In genomic region chr4:17690898-17691297, GRCh38 we compare ENCODE assay signal across 23 cellular contexts.
DNase-seq lines count a peak whose midpoint lies in the region; ATAC-seq, FAIRE-seq and TF ChIP-seq lines count a peak whose summit lies in the region.
"Had no signal": no experiment of that assay in that cellular context is flagged by ENCODE, and none has a peak within 500 bp of the region (broad histone marks: within the 10 kb centered on the region; RNA-seq: fewer than 3 reads in every experiment).

No MANE protein-coding gene starts in this region.

- H3K36me3 ChIP-seq in mammary epithelial cell (ENCODE audit: insufficient read depth, low read length) (no peaks in the 10 kb centered on the region), PC-3 (ENCODE audit: low read depth, low read length) (no peaks in the 10 kb centered on the region), bronchial epithelial cell (ENCODE audit: control insufficient read depth, insufficient read depth, low read length) (no peaks in the 10 kb centered on the region), psoas muscle (ENCODE audit: insufficient read depth in 1 of 2, low read depth in 1 of 2) (no peaks in the 10 kb centered on the region)

- H3K4me1 ChIP-seq in mammary epithelial cell (ENCODE audit: insufficient read depth, low read length) = peaks cover 4% of the 10 kb centered on the region
- H3K4me1 ChIP-seq in PC-3 (ENCODE audit: insufficient read depth, low read length) = peaks cover 31% of the 10 kb centered on the region
- H3K4me1 ChIP-seq in psoas muscle = no peaks in the 10 kb centered on the region

- POLR2A ChIA-PET in MCF 10A (lab: Yijun Ruan, JAX) = no interaction called here
- POLR2A ChIA-PET in PC-3 (lab: Charles Lee; ENCODE audit: unreplicated experiment) = no interaction called here

- H3K9me2 ChIP-seq in PC-3 (replicated peaks; ENCODE audit: low read length) = no peaks in the 10 kb centered on the region

- TF ChIP-seq CTCF in mammary epithelial cell (conservative IDR thresholded peaks at IDR 0.05 in 1 of 2, IDR thresholded peaks at IDR 0.05 in 1 of 2; ENCODE audit: extremely low read depth in 1 of 2, insufficient read depth in 1 of 2, low read depth in 1 of 2, low read length in 2 of 2) (no peak), MCF 10A (IDR thresholded peaks at IDR 0.05; ENCODE audit: unreplicated experiment) (no peak), PC-3 (conservative IDR thresholded peaks at IDR 0.05; ENCODE audit: low read depth, low read length) (no peak), bronchial epithelial cell (IDR thresholded peaks at IDR 0.05; ENCODE audit: insufficient read depth, low read length, severe bottlenecking) (no peak), psoas muscle (IDR thresholded peaks at IDR 0.05) (no peak)

- H3K4me3 ChIP-seq in mammary epithelial cell (replicated peaks in 1 of 3; ENCODE audit: insufficient read depth in 1 of 3, low read depth in 2 of 3, low read length in 3 of 3) = no peak overlapping the region
- no peak overlapping the region for H3K4me3 ChIP-seq in PC-3 (ENCODE audit: low read length)
- no peak overlapping the region for H3K4me3 ChIP-seq in bronchial epithelial cell (ENCODE audit: low read depth, low read length)
- no peak overlapping the region for H3K4me3 ChIP-seq in psoas muscle

- WGBS in mammary epithelial cell (ENCODE audit: low coverage, missing lambda C conversion rate) = 55% methylated on average over 1 of the region's 1 CpG
- WGBS in psoas muscle, 3 donors = 91 to 100% (median 98%) methylated on average over 1 of the region's 1 CpG

- no peak overlapping the region for H3K4me3 Mint-ChIP-seq in MCF 10A (ENCODE audit: unreplicated experiment)
- H3K4me3 Mint-ChIP-seq: B cell had no signal

- dilution Hi-C loops in mammary epithelial cell (cut with HindIII; ENCODE audit: low sequenced_read_pairs) = no loop called here

- intact Hi-C loops in mammary epithelial cell (cut with micrococcal nuclease) (no loop called here), MCF 10A (cut with micrococcal nuclease) (no loop called here), PC-3 (cut with micrococcal nuclease) (no loop called here), psoas muscle (cut with DNase I) (no loop called here)

- H3K79me2 ChIP-seq in mammary epithelial cell (ENCODE audit: insufficient read depth, low read length) (no peaks in the 10 kb centered on the region), PC-3 (ENCODE audit: low read length) (no peaks in the 10 kb centered on the region)

- H3K27ac ChIP-seq in mammary epithelial cell (ENCODE audit: insufficient read depth, low read depth, low read length) = no peak overlapping the region
- peak overlapping the region; percentile 68 for H3K27ac ChIP-seq in PC-3 (ENCODE audit: low read length)
- H3K27ac ChIP-seq in psoas muscle = no peak overlapping the region

- ATAC-seq in PC-3 (peak; percentile 86), GM21360 (IDR thresholded peaks at IDR 0.05; ENCODE audit: unreplicated experiment) (no peak), psoas muscle (no peak)
- ATAC-seq: Right ventricle myocardium inferior had no signal

- H2AFZ ChIP-seq in mammary epithelial cell (ENCODE audit: low read depth, low read length) = no peak overlapping the region
- H2AFZ ChIP-seq in PC-3 (ENCODE audit: low read length) = no peak overlapping the region

- H3K9me3 ChIP-seq in mammary epithelial cell (replicated peaks; ENCODE audit: insufficient read depth, low read length) (no peaks in the 10 kb centered on the region), PC-3 (ENCODE audit: low read length) (no peaks in the 10 kb centered on the region), psoas muscle (no peaks in the 10 kb centered on the region)

- no peaks in the 10 kb centered on the region for H3F3A ChIP-seq in PC-3 (ENCODE audit: low read length, unreplicated experiment)

- no peaks in the 10 kb centered on the region for H3K9me3 Mint-ChIP-seq in MCF 10A (ENCODE audit: unreplicated experiment)

- DNase-seq in mammary epithelial cell = peak; percentile 79
- no peak for DNase-seq in MCF 10A (ENCODE audit: unreplicated experiment)
- DNase-seq in PC-3 = peak; percentile 92
- DNase-seq in bronchial epithelial cell (ENCODE audit: low read depth) = peak; percentile 33
- no peak for DNase-seq in GM19240 (ENCODE audit: insufficient read length, low spot score)
- no peak for DNase-seq in psoas muscle
- DNase-seq in frontal cortex (ENCODE audit: low spot score in 2 of 2) = no peak
- DNase-seq: 8988T, DMS153, EL, KG1, NCI-H1417, NCI-H187 treated with DMSO at 0.1 percent for 48 hours, NCI-H2227 treated with DMSO at 0.1 percent for 48 hours, NCI-H510A treated with DMSO at 0.1 percent for 48 hours, NCI-H774, SW 1271 had no signal

- peaks cover 7% of the 10 kb centered on the region for H3K4me1 Mint-ChIP-seq in MCF 10A (ENCODE audit: insufficient read depth, unreplicated experiment)
- H3K4me1 Mint-ChIP-seq: B cell had no signal

- H3K36me3 Mint-ChIP-seq in MCF 10A (ENCODE audit: insufficient read depth, unreplicated experiment) = peaks cover 6% of the 10 kb centered on the region

- H3K4me2 ChIP-seq in mammary epithelial cell (ENCODE audit: insufficient read depth, low read depth, low read length) (no peak overlapping the region), PC-3 (ENCODE audit: low read length) (0 out of 2 replicates have a peak overlapping the region, but pooled peaks have one; percentile 43)

- in situ Hi-C loops in mammary epithelial cell (cut with MboI; ENCODE audit: low sequenced_read_pairs in 2 of 2) = no loop called here

- peak; percentile 89 for FAIRE-seq in bronchial epithelial cell (lab: Jason Lieb, UNC)
- FAIRE-seq in frontal cortex (lab: Jason Lieb, UNC) = no peak
- FAIRE-seq: GM12892, GM18507, H54 had no signal

- CTCF ChIA-PET in mammary epithelial cell (lab: Charles Lee; ENCODE audit: low non-redundant PET) (no interaction called here), MCF 10A (lab: Yijun Ruan, JAX) (interaction anchor here (0.6 kb wide), 1 partner anchor 1798 kb away, joined by 4 read pairs; no protein-coding TSS in a partner anchor), PC-3 (lab: Charles Lee) (no interaction called here)

- H4K20me1 ChIP-seq in mammary epithelial cell (ENCODE audit: insufficient read depth, low read length) (no peaks in the 10 kb centered on the region), PC-3 (ENCODE audit: low read length) (no peaks in the 10 kb centered on the region)

- H3K9ac ChIP-seq in mammary epithelial cell (ENCODE audit: insufficient read depth, low read length) (no peak overlapping the region), PC-3 (ENCODE audit: low read length) (no peak overlapping the region)

- BruUV-seq in mammary epithelial cell (replicated peaks; lab: Mats Ljungman, UMichigan) = no TSS peak
- BruUV-seq in MCF 10A (replicated peaks; lab: Mats Ljungman, UMichigan) = no TSS peak
- BruUV-seq in PC-3 (replicated peaks; lab: Mats Ljungman, UMichigan) = no TSS peak

- no peaks in the 10 kb centered on the region for H3K27me3 Mint-ChIP-seq in MCF 10A (ENCODE audit: insufficient read depth, unreplicated experiment)

- H3K27ac Mint-ChIP-seq in MCF 10A (ENCODE audit: low read depth, unreplicated experiment) = no peak overlapping the region
- H3K27ac Mint-ChIP-seq: B cell had no signal

- no peaks in the 10 kb centered on the region for H3K27me3 ChIP-seq in mammary epithelial cell (ENCODE audit: insufficient read depth, low read length)
- H3K27me3 ChIP-seq in PC-3 (ENCODE audit: low read length) = no peaks in the 10 kb centered on the region
- no peaks in the 10 kb centered on the region for H3K27me3 ChIP-seq in bronchial epithelial cell (ENCODE audit: control insufficient read depth, insufficient read depth, low read length)
- H3K27me3 ChIP-seq in psoas muscle (ENCODE audit: insufficient read depth in 3 of 3, low read length in 2 of 3) = no peaks in the 10 kb centered on the region

Comparison
In these comparisons a context has a peak if more than half of its experiments do, and no peak if none do; other contexts are left out.
1. DNase-seq: peak in mammary epithelial cell (single experiment), PC-3 (single experiment) and bronchial epithelial cell (single experiment); none in MCF 10A (single experiment), GM19240 (single experiment), psoas muscle (0 of 2) and frontal cortex (0 of 2).